ENCODE assay signal across 8 cellular contexts in the genomic region with DNA sequence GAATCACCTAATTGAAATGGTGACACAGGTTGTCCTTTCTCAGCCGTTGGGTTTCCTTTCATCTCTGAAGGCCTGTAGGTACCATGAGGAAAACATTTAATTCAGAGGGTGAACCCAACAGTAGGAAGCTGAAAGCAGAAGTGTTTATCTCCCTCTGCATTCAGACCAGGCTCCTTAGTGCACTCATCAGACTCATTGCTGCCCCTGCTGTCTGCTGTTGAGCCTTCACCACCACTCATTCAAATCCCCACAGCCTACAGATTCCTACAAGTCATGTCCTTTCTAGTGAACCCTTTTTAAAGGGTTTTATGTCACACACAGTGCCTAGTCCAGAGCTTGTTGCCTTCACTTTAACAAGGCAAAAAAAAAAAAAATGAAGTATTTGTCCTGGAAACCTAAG. TPM values are rescaled to one million over a fixed set of nuclear protein-coding genes. Genes with fewer than 3 reads are reported as not detected.
DNase-seq lines count a peak whose midpoint lies in the region; ATAC-seq and TF ChIP-seq lines count a peak whose summit lies in the region.

No MANE protein-coding gene starts in this region.

- H3K27ac ChIP-seq in C4-2B (no peak overlapping the region), mesendoderm (ENCODE audit: low read depth, low read length) (no peak overlapping the region)

- peak; percentile 39 for TF ChIP-seq CTCF in C4-2B (conservative IDR thresholded peaks at IDR 0.05)

- H4K8ac ChIP-seq in mesendoderm (ENCODE audit: low read depth, low read length), result no peak overlapping the region

- no peak overlapping the region for H3K56ac ChIP-seq in mesendoderm (ENCODE audit: low read length)

- H2BK5ac ChIP-seq in mesendoderm (ENCODE audit: low read length), result no peak overlapping the region

- H3K27me3 ChIP-seq in mesendoderm (ENCODE audit: insufficient read depth, low read length, poor library complexity), result no peaks in the 10 kb centered on the region

- no CpG with 5 or more reads among the region's 1 CpG for WGBS in mesendoderm (ENCODE audit: extremely low coverage, insufficient coverage, low lambda C conversion rate)

- H2BK120ac ChIP-seq in mesendoderm (ENCODE audit: low read depth, low read length), result no peak overlapping the region

- H3K36me3 ChIP-seq in mesendoderm (ENCODE audit: control insufficient read depth, insufficient read depth, low read length), result no peaks in the 10 kb centered on the region

- DNase-seq in NCI-H526 (lab: John Stamatoyannopoulos, UW), result peak; percentile 15 to 33
- DNase-seq in astrocyte of the hippocampus (ENCODE audit: low read depth, low spot score), result peak; percentile 77
- peak; percentile 83 for DNase-seq in mesendoderm
- no peak for DNase-seq in NCI-H524 treated with DMSO at 0.1 percent for 48 hours (lab: John Stamatoyannopoulos, UW)
- DNase-seq in NCI-H748 (lab: John Stamatoyannopoulos, UW; ENCODE audit: unreplicated experiment), result no peak

- no peak overlapping the region for H3K9ac ChIP-seq in mesendoderm (ENCODE audit: low read length)

- H3K4me2 ChIP-seq in mesendoderm (ENCODE audit: low read length), result no peak overlapping the region

- peaks cover 4% of the 10 kb centered on the region for H3K79me2 ChIP-seq in mesendoderm (ENCODE audit: control insufficient read depth, insufficient read depth, low read length)

- H3K4me1 ChIP-seq in mesendoderm (ENCODE audit: control insufficient read depth, low read depth, low read length), result no peaks in the 10 kb centered on the region

- ATAC-seq in GM18502 (IDR thresholded peaks at IDR 0.05; ENCODE audit: poor library complexity, unreplicated experiment), result peak; percentile 97
- peak; percentile 79 for ATAC-seq in HG02840 (IDR thresholded peaks at IDR 0.05; ENCODE audit: low FRiP score, unreplicated experiment)

- no peak overlapping the region for H3K23ac ChIP-seq in mesendoderm (ENCODE audit: low read length)

- no peak overlapping the region for H3K4me3 ChIP-seq in mesendoderm (ENCODE audit: low read length)

- no peak overlapping the region for H4K5ac ChIP-seq in mesendoderm (ENCODE audit: low read length)

- H2AK5ac ChIP-seq in mesendoderm (ENCODE audit: low read length), result no peak overlapping the region

- H2BK15ac ChIP-seq in mesendoderm (replicated peaks; ENCODE audit: low read depth), result no peak overlapping the region

- H3K4ac ChIP-seq in mesendoderm (ENCODE audit: low read depth, low read length), result no peak overlapping the region

- H3K79me1 ChIP-seq in mesendoderm (ENCODE audit: low read length), result peaks cover 3% of the 10 kb centered on the region

- no peak overlapping the region for H3K18ac ChIP-seq in mesendoderm (ENCODE audit: low read length)

RNA-seq across cellular contexts. Expression of gene WDR48, which starts 13.4 kb away (rescaled TPM):
- polyA plus RNA-seq in mesendoderm (2013, experiment 1 of 2), result 30.5 TPM
- 30.2 TPM for polyA plus RNA-seq in mesendoderm (2013, experiment 2 of 2)

RNA-seq across cellular contexts. Expression of gene SCN11A, which starts 13.5 kb away (rescaled TPM):
- 0.07 TPM for polyA plus RNA-seq in mesendoderm (2013, experiment 1 of 2)
- polyA plus RNA-seq in mesendoderm (2013, experiment 2 of 2), result 0.07 TPM

RNA-seq across cellular contexts. Expression of gene GORASP1, which starts 42.2 kb away (rescaled TPM):
- polyA plus RNA-seq in mesendoderm (2013, experiment 1 of 2), result 12.0 TPM
- polyA plus RNA-seq in mesendoderm (2013, experiment 2 of 2), result 12.0 TPM

RNA-seq across cellular contexts. Expression of gene TTC21A, which starts 42.3 kb away (rescaled TPM):
- polyA plus RNA-seq in mesendoderm (2013, experiment 1 of 2), result 0.44 TPM
- 0.39 TPM for polyA plus RNA-seq in mesendoderm (2013, experiment 2 of 2)

Comparison
In these comparisons a context has a peak if more than half of its experiments do, and no peak if none do; other contexts are left out.
1. DNase-seq: peak in NCI-H526 (2 of 2), astrocyte of the hippocampus (single experiment) and mesendoderm (single experiment); none in NCI-H524 treated with DMSO at 0.1 percent for 48 hours (single experiment) and NCI-H748 (single experiment).